In genomic region chr5:55699041-55699688, GRCh38 we compare ENCODE assay signal across 22 cellular contexts. TPM values are rescaled to one million over a fixed set of nuclear protein-coding genes. Genes with fewer than 3 reads are reported as not detected.
DNase-seq lines count a peak whose midpoint lies in the region; ATAC-seq, FAIRE-seq and TF ChIP-seq lines count a peak whose summit lies in the region.
"Had no signal": no experiment of that assay in that cellular context is flagged by ENCODE, and none has a peak within 500 bp of the region (broad histone marks: within the 10 kb centered on the region; RNA-seq: fewer than 3 reads in every experiment).

No MANE protein-coding gene starts in this region.

- DNase-seq in kidney, result no peak
- no peak for DNase-seq in sigmoid colon
- no peak for DNase-seq in midbrain (lab: John Stamatoyannopoulos, UW)
- DNase-seq: activated CD4-positive, alpha-beta T cell treated with anti-CD3 and anti-CD28 coated beads, Interleukin-2, amount 10 ng/mL, durations not matched to agents 7 days and 5 days; CD8-positive, alpha-beta memory T cell; DMS79 treated with DMSO at 0.1 percent for 48 hours; head of caudate nucleus; NCI-H2081 treated with DMSO at 0.1 percent for 48 hours; NCI-H510A; stomach had no signal

- H3K4me3 ChIP-seq in kidney (ENCODE audit: low read length in 2 of 2) (no peak overlapping the region), sigmoid colon (no peak overlapping the region)
- H3K4me3 ChIP-seq: right atrium auricular region, stomach had no signal

- H3K4me1 ChIP-seq in kidney (ENCODE audit: control insufficient read depth in 1 of 2, insufficient read depth in 1 of 2, low read depth in 1 of 2, low read length in 2 of 2), result no peaks in the 10 kb centered on the region
- H3K4me1 ChIP-seq in sigmoid colon, result peaks cover 0 to 20% (median 2%) of the 10 kb centered on the region in 4 donors
- H3K4me1 ChIP-seq: right atrium auricular region, stomach had no signal

- 73 to 75% methylated on average over 3 of the region's 3 CpGs for WGBS in sigmoid colon, 2 donors

- H3K9ac ChIP-seq in kidney (ENCODE audit: low read length in 2 of 2), result no peak overlapping the region

- no peaks in the 10 kb centered on the region for H3K27me3 ChIP-seq in sigmoid colon
- H3K27me3 ChIP-seq: right atrium auricular region, stomach had no signal

- no peak for TF ChIP-seq POLR2A in sigmoid colon (IDR thresholded peaks at IDR 0.05)

- H3K36me3 ChIP-seq in kidney (ENCODE audit: control insufficient read depth in 1 of 2, insufficient read depth in 2 of 2, low read length in 2 of 2) (no peaks in the 10 kb centered on the region), sigmoid colon (peaks cover 0 to 11% (median 0%) of the 10 kb centered on the region in 4 donors)
- H3K36me3 ChIP-seq: right atrium auricular region had no signal

- ATAC-seq in GM18502 (IDR thresholded peaks at IDR 0.05; ENCODE audit: poor library complexity, unreplicated experiment) (peak; percentile 56), GM21360 (IDR thresholded peaks at IDR 0.05; ENCODE audit: unreplicated experiment) (peak; percentile 50), HG03354 (IDR thresholded peaks at IDR 0.05; ENCODE audit: poor library complexity, severe bottlenecking, unreplicated experiment) (peak; percentile 65), GM21423 (IDR thresholded peaks at IDR 0.05; ENCODE audit: unreplicated experiment) (no peak)
- ATAC-seq: Right ventricle myocardium inferior had no signal

- FAIRE-seq in kidney (lab: Jason Lieb, UNC), result peak; percentile 79
- FAIRE-seq: H1 had no signal

- no peak for TF ChIP-seq EP300 in sigmoid colon (IDR thresholded peaks at IDR 0.05)

- no peaks in the 10 kb centered on the region for H3K9me3 ChIP-seq in kidney (ENCODE audit: control insufficient read depth in 1 of 2, low read length in 2 of 2)
- H3K9me3 ChIP-seq in sigmoid colon, result no peaks in the 10 kb centered on the region
- H3K9me3 ChIP-seq: right atrium auricular region, stomach had no signal

- intact Hi-C loops in kidney (cut with DNase I), result loop anchor here (10.0 kb wide), 1 partner anchor 374 kb away; no protein-coding TSS in a partner anchor
- intact Hi-C loops in sigmoid colon (cut with DNase I), result no loop called here

- no peak overlapping the region for H3K27ac ChIP-seq in kidney (ENCODE audit: low read depth in 2 of 2, low read length in 2 of 2)
- H3K27ac ChIP-seq in sigmoid colon, result no peak overlapping the region
- H3K27ac ChIP-seq: right atrium auricular region, stomach had no signal

- TF ChIP-seq CTCF in kidney (IDR thresholded peaks at IDR 0.05; ENCODE audit: borderline replicate concordance, extremely low read depth, insufficient read depth) (no peak), sigmoid colon (IDR thresholded peaks at IDR 0.05) (no peak)

RNA-seq across cellular contexts. Expression of gene SLC38A9, which starts 13.0 kb away (rescaled TPM):
- total RNA-seq in kidney, result 24.8 TPM
- 5.8 TPM for polyA plus RNA-seq in kidney (ENCODE audit: insufficient read depth, low read depth, low replicate concordance)
- total RNA-seq in sigmoid colon, result 10 to 100 TPM; 12.5 to 56.5 (median 21.9) TPM
- 10 to 100 TPM in 1 of 3 donors, 1 to 10 TPM in 2; 2.4 to 10.2 (median 3.0) TPM for polyA plus RNA-seq in sigmoid colon

RNA-seq across cellular contexts. Expression of gene DDX4, which starts 38.7 kb away (rescaled TPM):
- total RNA-seq in kidney (not detected), sigmoid colon (under 1 TPM in 1 of 4 donors, not detected in 3; 0.33 TPM)
- polyA plus RNA-seq in kidney (ENCODE audit: insufficient read depth, low read depth, low replicate concordance) (not detected), sigmoid colon (not detected)
- total RNA-seq: CD8-positive, alpha-beta memory T cell; fibroblast of lung; lower leg skin; MCF 10A; omental fat pad; right atrium auricular region; Right ventricle myocardium inferior; stomach; ureter had no signal
- polyA plus RNA-seq: CD8-positive, alpha-beta memory T cell; fibroblast of lung; H1; stomach had no signal
